In the genomic region with DNA sequence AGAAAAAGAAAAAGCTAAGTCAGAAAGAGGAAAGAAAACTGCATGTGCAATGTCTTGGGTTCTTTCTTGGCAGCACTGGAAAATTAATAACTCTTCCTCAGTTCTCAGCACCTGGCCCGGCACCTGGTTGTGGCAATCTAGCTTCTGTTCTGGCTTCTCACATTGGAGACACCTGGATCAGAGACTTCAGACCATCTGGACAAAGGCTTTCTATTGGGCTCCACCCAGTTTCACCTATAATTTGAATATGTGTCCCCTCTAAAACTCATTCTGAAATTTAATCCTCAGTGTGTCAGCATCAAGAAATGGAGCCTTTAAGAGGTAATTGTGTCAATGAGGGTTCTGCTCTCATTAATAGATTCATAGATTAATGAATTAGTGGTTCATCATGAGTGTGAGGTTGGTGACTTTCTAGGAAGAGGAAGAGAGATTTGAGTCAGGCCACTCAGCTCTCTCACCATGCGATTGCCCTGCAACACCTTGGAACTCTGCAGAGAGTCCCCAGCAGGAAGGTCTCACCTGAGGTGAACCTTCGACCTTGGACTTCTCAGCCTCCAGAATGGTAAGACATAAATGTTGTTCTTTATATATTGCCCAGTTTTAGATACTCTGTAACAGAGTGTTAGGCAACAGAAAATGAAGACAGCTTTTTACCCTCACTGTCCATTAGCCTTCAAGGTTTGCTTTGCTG, we compare ENCODE assay signal across 14 cellular contexts.
"Had no signal": no experiment of that assay in that cellular context is flagged by ENCODE, and none has a peak within 500 bp of the region (broad histone marks: within the 10 kb centered on the region; RNA-seq: fewer than 3 reads in every experiment).

No MANE protein-coding gene starts in this region.

- H3K9me3 Mint-ChIP-seq: central memory CD8-positive, alpha-beta T cell; nephron progenitor cell; stimulated activated naive B cell treated with anti-CD40 and anti-IgM and Interleukin-4, amounts not matched to agents 10 μg/mL and 1 μg/mL and 100 μg/mL, for 72 hours had no signal

- DNase-seq: activated CD4-positive, alpha-beta T cell treated with anti-CD3 and anti-CD28 coated beads, Interleukin-2, amount 10 ng/mL, durations not matched to agents 7 days and 5 days; activated CD8-positive, alpha-beta memory T cell treated with anti-CD3 and anti-CD28 coated beads, Interleukin-2, amount 50 U/mL, for 48 hours; activated effector memory CD4-positive, alpha-beta T cell treated with Interleukin-2 at 50 U/mL for 16 hours; activated naive CD4-positive, alpha-beta T cell treated with anti-CD3 and anti-CD28 coated beads, Interleukin-2, amount 50 U/mL, for 16 hours; activated T-cell treated with anti-CD3 and anti-CD28 coated beads, Interleukin-2, amount 50 U/mL, for 48 hours; cortex of kidney; left lung; nephron progenitor cell; nucleus accumbens; retina; stimulated activated naive B cell treated with anti-CD40 and anti-IgM and Interleukin-4, amounts not matched to agents 10 μg/mL and 1 μg/mL and 100 μg/mL, for 72 hours; T1000; upper lobe of left lung had no signal

- H3K27ac Mint-ChIP-seq: activated CD4-positive, alpha-beta T cell treated with anti-CD3 and anti-CD28 coated beads, Interleukin-2, amount 10 ng/mL, durations not matched to agents 7 days and 5 days; nephron progenitor cell; stimulated activated naive B cell treated with anti-CD40 and anti-IgM and Interleukin-4, amounts not matched to agents 10 μg/mL and 1 μg/mL and 100 μg/mL, for 72 hours had no signal

- H3K4me3 Mint-ChIP-seq: activated CD4-positive, alpha-beta T cell treated with anti-CD3 and anti-CD28 coated beads, Interleukin-2, amount 10 ng/mL, durations not matched to agents 7 days and 5 days; central memory CD8-positive, alpha-beta T cell; nephron progenitor cell; stimulated activated naive B cell treated with anti-CD40 and anti-IgM and Interleukin-4, amounts not matched to agents 10 μg/mL and 1 μg/mL and 100 μg/mL, for 72 hours had no signal

- ATAC-seq: left lung; stimulated activated naive B cell treated with anti-CD40 and anti-IgM and Interleukin-4, amounts not matched to agents 10 μg/mL and 1 μg/mL and 100 μg/mL, for 72 hours had no signal

- H3K27me3 Mint-ChIP-seq: central memory CD8-positive, alpha-beta T cell; stimulated activated naive B cell treated with anti-CD40 and anti-IgM and Interleukin-4, amounts not matched to agents 10 μg/mL and 1 μg/mL and 100 μg/mL, for 72 hours had no signal

- H3K36me3 Mint-ChIP-seq: stimulated activated naive B cell treated with anti-CD40 and anti-IgM and Interleukin-4, amounts not matched to agents 10 μg/mL and 1 μg/mL and 100 μg/mL, for 72 hours had no signal

- H3K4me1 Mint-ChIP-seq: activated CD4-positive, alpha-beta T cell treated with anti-CD3 and anti-CD28 coated beads, Interleukin-2, amount 10 ng/mL, durations not matched to agents 7 days and 5 days; central memory CD8-positive, alpha-beta T cell; nephron progenitor cell; stimulated activated naive B cell treated with anti-CD40 and anti-IgM and Interleukin-4, amounts not matched to agents 10 μg/mL and 1 μg/mL and 100 μg/mL, for 72 hours had no signal
